ENCODE assay signal across 1 cellular context in the genomic region with DNA sequence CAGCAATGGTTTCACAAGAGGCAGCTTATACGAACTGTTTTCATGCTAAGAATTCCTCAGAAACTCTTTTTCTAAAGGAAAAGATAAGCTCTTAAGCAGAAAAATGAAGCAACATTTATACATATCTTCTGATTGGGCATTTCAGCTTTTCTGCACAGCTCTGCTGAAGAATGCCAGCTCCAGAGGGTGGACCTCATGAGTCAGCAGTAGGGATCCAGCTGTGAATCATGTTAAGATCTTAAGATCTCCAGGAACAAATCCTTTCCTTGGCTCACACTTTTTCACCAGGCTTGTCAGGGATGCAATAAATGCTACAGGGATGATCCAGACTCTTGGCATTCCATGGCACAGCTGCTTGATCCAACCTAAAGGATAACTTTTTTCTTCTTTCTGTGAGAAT.
TF ChIP-seq lines count a peak whose summit lies in the region.

No MANE protein-coding gene starts in this region.

TF ChIP-seq in H1, 55 proteins besides CTCF, POLR2A, EP300 and RAD21 (continued from another document):
- no peak for TF ChIP-seq RFX5 (IDR thresholded peaks at IDR 0.05; ENCODE audit: borderline replicate concordance, low read depth, low read length)
- TF ChIP-seq, protein P1, sequence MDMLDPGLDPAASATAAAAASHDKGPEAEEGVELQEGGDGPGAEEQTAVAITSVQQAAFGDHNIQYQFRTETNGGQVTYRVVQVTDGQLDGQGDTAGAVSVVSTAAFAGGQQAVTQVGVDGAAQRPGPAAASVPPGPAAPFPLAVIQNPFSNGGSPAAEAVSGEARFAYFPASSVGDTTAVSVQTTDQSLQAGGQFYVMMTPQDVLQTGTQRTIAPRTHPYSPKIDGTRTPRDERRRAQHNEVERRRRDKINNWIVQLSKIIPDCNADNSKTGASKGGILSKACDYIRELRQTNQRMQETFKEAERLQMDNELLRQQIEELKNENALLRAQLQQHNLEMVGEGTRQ (IDR thresholded peaks at IDR 0.05; ENCODE audit: low read length): no peak
- no peak for TF ChIP-seq CREB1 (IDR thresholded peaks at IDR 0.05)
- no peak for TF ChIP-seq BACH1 (IDR thresholded peaks at IDR 0.05; ENCODE audit: low read length)
- TF ChIP-seq, protein P2, sequence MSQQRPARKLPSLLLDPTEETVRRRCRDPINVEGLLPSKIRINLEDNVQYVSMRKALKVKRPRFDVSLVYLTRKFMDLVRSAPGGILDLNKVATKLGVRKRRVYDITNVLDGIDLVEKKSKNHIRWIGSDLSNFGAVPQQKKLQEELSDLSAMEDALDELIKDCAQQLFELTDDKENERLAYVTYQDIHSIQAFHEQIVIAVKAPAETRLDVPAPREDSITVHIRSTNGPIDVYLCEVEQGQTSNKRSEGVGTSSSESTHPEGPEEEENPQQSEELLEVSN (IDR thresholded peaks at IDR 0.05): no peak
- TF ChIP-seq SUZ12 (IDR thresholded peaks at IDR 0.05; ENCODE audit: low read length): no peak
- TF ChIP-seq SIN3A (conservative IDR thresholded peaks at IDR 0.05 in 1 of 2, IDR thresholded peaks at IDR 0.05 in 1 of 2; ENCODE audit: low read depth in 1 of 2, low read length in 2 of 2): no peak
- no peak for TF ChIP-seq EGR1 (IDR thresholded peaks at IDR 0.05; ENCODE audit: borderline replicate concordance, low read depth, low read length)
- TF ChIP-seq POU5F1 (IDR thresholded peaks at IDR 0.05; ENCODE audit: low read depth, low read length): no peak
- no peak for TF ChIP-seq KDM1A (IDR thresholded peaks at IDR 0.05; ENCODE audit: borderline replicate concordance, low read length)
- no peak for TF ChIP-seq ZNF274 (IDR thresholded peaks at IDR 0.05; ENCODE audit: borderline replicate concordance, extremely low read depth, low read length)
- TF ChIP-seq, protein P3, sequence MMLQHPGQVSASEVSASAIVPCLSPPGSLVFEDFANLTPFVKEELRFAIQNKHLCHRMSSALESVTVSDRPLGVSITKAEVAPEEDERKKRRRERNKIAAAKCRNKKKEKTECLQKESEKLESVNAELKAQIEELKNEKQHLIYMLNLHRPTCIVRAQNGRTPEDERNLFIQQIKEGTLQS (IDR thresholded peaks at IDR 0.05; ENCODE audit: insufficient read depth, low read depth, low read length): no peak
- TF ChIP-seq EZH2 (IDR thresholded peaks at IDR 0.05; ENCODE audit: low read depth, low read length, severe bottlenecking): no peak
- TF ChIP-seq, protein P4, sequence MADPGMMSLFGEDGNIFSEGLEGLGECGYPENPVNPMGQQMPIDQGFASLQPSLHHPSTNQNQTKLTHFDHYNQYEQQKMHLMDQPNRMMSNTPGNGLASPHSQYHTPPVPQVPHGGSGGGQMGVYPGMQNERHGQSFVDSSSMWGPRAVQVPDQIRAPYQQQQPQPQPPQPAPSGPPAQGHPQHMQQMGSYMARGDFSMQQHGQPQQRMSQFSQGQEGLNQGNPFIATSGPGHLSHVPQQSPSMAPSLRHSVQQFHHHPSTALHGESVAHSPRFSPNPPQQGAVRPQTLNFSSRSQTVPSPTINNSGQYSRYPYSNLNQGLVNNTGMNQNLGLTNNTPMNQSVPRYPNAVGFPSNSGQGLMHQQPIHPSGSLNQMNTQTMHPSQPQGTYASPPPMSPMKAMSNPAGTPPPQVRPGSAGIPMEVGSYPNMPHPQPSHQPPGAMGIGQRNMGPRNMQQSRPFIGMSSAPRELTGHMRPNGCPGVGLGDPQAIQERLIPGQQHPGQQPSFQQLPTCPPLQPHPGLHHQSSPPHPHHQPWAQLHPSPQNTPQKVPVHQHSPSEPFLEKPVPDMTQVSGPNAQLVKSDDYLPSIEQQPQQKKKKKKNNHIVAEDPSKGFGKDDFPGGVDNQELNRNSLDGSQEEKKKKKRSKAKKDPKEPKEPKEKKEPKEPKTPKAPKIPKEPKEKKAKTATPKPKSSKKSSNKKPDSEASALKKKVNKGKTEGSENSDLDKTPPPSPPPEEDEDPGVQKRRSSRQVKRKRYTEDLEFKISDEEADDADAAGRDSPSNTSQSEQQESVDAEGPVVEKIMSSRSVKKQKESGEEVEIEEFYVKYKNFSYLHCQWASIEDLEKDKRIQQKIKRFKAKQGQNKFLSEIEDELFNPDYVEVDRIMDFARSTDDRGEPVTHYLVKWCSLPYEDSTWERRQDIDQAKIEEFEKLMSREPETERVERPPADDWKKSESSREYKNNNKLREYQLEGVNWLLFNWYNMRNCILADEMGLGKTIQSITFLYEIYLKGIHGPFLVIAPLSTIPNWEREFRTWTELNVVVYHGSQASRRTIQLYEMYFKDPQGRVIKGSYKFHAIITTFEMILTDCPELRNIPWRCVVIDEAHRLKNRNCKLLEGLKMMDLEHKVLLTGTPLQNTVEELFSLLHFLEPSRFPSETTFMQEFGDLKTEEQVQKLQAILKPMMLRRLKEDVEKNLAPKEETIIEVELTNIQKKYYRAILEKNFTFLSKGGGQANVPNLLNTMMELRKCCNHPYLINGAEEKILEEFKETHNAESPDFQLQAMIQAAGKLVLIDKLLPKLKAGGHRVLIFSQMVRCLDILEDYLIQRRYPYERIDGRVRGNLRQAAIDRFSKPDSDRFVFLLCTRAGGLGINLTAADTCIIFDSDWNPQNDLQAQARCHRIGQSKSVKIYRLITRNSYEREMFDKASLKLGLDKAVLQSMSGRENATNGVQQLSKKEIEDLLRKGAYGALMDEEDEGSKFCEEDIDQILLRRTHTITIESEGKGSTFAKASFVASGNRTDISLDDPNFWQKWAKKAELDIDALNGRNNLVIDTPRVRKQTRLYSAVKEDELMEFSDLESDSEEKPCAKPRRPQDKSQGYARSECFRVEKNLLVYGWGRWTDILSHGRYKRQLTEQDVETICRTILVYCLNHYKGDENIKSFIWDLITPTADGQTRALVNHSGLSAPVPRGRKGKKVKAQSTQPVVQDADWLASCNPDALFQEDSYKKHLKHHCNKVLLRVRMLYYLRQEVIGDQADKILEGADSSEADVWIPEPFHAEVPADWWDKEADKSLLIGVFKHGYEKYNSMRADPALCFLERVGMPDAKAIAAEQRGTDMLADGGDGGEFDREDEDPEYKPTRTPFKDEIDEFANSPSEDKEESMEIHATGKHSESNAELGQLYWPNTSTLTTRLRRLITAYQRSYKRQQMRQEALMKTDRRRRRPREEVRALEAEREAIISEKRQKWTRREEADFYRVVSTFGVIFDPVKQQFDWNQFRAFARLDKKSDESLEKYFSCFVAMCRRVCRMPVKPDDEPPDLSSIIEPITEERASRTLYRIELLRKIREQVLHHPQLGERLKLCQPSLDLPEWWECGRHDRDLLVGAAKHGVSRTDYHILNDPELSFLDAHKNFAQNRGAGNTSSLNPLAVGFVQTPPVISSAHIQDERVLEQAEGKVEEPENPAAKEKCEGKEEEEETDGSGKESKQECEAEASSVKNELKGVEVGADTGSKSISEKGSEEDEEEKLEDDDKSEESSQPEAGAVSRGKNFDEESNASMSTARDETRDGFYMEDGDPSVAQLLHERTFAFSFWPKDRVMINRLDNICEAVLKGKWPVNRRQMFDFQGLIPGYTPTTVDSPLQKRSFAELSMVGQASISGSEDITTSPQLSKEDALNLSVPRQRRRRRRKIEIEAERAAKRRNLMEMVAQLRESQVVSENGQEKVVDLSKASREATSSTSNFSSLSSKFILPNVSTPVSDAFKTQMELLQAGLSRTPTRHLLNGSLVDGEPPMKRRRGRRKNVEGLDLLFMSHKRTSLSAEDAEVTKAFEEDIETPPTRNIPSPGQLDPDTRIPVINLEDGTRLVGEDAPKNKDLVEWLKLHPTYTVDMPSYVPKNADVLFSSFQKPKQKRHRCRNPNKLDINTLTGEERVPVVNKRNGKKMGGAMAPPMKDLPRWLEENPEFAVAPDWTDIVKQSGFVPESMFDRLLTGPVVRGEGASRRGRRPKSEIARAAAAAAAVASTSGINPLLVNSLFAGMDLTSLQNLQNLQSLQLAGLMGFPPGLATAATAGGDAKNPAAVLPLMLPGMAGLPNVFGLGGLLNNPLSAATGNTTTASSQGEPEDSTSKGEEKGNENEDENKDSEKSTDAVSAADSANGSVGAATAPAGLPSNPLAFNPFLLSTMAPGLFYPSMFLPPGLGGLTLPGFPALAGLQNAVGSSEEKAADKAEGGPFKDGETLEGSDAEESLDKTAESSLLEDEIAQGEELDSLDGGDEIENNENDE (IDR thresholded peaks at IDR 0.05; ENCODE audit: insufficient replicate concordance, low read length): no peak
- TF ChIP-seq SP4 (IDR thresholded peaks at IDR 0.05; ENCODE audit: low read length): no peak
